ENCODE assay signal across 15 cellular contexts in the genomic region with DNA sequence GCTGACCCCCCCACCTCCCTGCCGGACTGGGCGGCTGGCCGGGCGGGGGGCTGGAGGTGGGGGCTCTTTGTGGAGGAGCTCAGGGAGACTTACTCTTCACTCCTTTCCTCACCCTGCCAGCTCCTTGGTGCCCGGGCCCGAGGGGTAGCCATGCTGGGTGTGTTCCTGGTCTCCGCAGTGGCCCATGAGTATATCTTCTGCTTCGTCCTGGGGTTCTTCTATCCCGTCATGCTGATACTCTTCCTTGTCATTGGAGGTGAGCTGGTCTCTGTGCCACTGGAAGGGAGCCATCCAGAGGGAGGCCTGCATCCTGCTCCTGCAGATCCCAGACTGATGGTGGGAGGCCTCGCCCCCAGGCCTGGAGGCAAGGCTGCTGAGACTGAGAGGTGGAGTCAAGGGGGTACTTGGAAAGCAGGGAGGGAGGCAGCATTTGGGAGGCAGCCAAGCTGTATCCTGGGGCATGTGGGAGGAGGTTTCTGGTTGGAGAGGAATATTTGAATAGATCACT. TPM values are rescaled to one million over a fixed set of nuclear protein-coding genes. Genes with fewer than 3 reads are reported as not detected.
DNase-seq lines count a peak whose midpoint lies in the region; ATAC-seq and TF ChIP-seq lines count a peak whose summit lies in the region.
"Had no signal": no experiment of that assay in that cellular context is flagged by ENCODE, and none has a peak within 500 bp of the region (broad histone marks: within the 10 kb centered on the region; RNA-seq: fewer than 3 reads in every experiment).

No MANE protein-coding gene starts in this region.

- no peak overlapping the region for H3K4me2 ChIP-seq in SK-N-SH

- intact Hi-C loops in sciatic nerve (cut with DNase I): no loop called here

- H3K79me2 ChIP-seq in SK-N-SH (ENCODE audit: insufficient read depth): no peaks in the 10 kb centered on the region

- H3K36me3 ChIP-seq in SK-N-SH (replicated peaks in 1 of 2; ENCODE audit: control insufficient read depth in 1 of 2, insufficient read depth in 2 of 2, low read length in 1 of 2) (no peaks in the 10 kb centered on the region), MG63 (no peaks in the 10 kb centered on the region)

- H2AFZ ChIP-seq in SK-N-SH (ENCODE audit: low read depth): 0 out of 2 replicates have a peak overlapping the region, but pooled peaks have one; percentile 22

- ATAC-seq in SK-N-SH treated with all-trans-retinoic acid at 6 μM for 48 hours (no peak), sciatic nerve (peak; percentile 36)
- ATAC-seq in activated naive CD4-positive, alpha-beta T cell treated with anti-CD3 and anti-CD28 coated beads, Interleukin-2, amount 50 U/mL, for 72 hours: no peak

- H3F3A ChIP-seq in SK-N-SH (replicated peaks; ENCODE audit: insufficient read depth): no peaks in the 10 kb centered on the region

- no peak overlapping the region for H3K9ac ChIP-seq in SK-N-SH

- H3K36me3 Mint-ChIP-seq in activated naive CD4-positive, alpha-beta T cell treated with anti-CD3 and anti-CD28 coated beads, Interleukin-2, amount 50 U/mL, for 72 hours: no peaks in the 10 kb centered on the region

- no peaks in the 10 kb centered on the region for H3K9me3 Mint-ChIP-seq in activated naive CD4-positive, alpha-beta T cell treated with anti-CD3 and anti-CD28 coated beads, Interleukin-2, amount 50 U/mL, for 72 hours
- H3K9me3 Mint-ChIP-seq: activated T-helper 2 cell treated with anti-CD3 and anti-CD28 coated beads, Interferon-gamma antibody, Interleukin-2, Interleukin-4, amounts not matched to agents 10 μg/mL and 5 μg/mL and 100 μg/mL, durations not matched to agents 14 hours and 24 hours and 36 hours had no signal

- no peak overlapping the region for H3K27ac Mint-ChIP-seq in activated naive CD4-positive, alpha-beta T cell treated with anti-CD3 and anti-CD28 coated beads, Interleukin-2, amount 50 U/mL, for 72 hours
- H3K27ac Mint-ChIP-seq: activated T-helper 2 cell treated with anti-CD3 and anti-CD28 coated beads, Interferon-gamma antibody, Interleukin-2, Interleukin-4, amounts not matched to agents 10 μg/mL and 5 μg/mL and 100 μg/mL, durations not matched to agents 14 hours and 24 hours and 36 hours had no signal

- H3K4me1 ChIP-seq in SK-N-SH (ENCODE audit: control insufficient read depth in 1 of 2, insufficient read depth in 2 of 2, low read depth in 1 of 2, low read length in 1 of 2): peaks cover 0 to 10% of the 10 kb centered on the region in 2 experiments; a peak in 2 of 4 replicates

- WGBS in SK-N-SH (ENCODE audit: low lambda C conversion rate): 95% methylated on average over 6 of the region's 10 CpGs

- no peak for TF ChIP-seq CTCF in SK-N-SH (IDR thresholded peaks at IDR 0.05)

- POLR2A ChIA-PET in SK-N-SH (lab: Yijun Ruan, JAX): no interaction called here

- H3K9me2 ChIP-seq in SK-N-SH: no peaks in the 10 kb centered on the region

- no peak for TF ChIP-seq RAD21 in SK-N-SH (IDR thresholded peaks at IDR 0.05; ENCODE audit: low read length)

- DNase-seq in SK-N-SH (peak; percentile 62), MG63 (peak; percentile 22), epidermal melanocyte (ENCODE audit: insufficient read length, low spot score) (peak; percentile 60), sciatic nerve (ENCODE audit: low spot score) (no peak), HT-29 (ENCODE audit: low spot score) (no peak)
- no peak for DNase-seq in activated CD4-positive, alpha-beta T cell treated with anti-CD3 and anti-CD28 coated beads, Interleukin-2, amount 50 U/mL, for 1 hour
- no peak for DNase-seq in activated naive CD4-positive, alpha-beta T cell treated with anti-CD3 and anti-CD28 coated beads, Interleukin-2, amount 50 U/mL, for 72 hours (ENCODE audit: low spot score in 2 of 2)
- DNase-seq: activated CD4-positive, alpha-beta T cell treated with anti-CD3 and anti-CD28 coated beads for 4 hours; effector CD8-positive, alpha-beta T cell; NCI-H2171; stimulated activated CD4-positive, alpha-beta T cell treated with anti-CD3 and anti-CD28 coated beads, Interleukin-2, amount 100 ng/mL, for 24 hours had no signal

- H3K4me3 ChIP-seq in SK-N-SH (ENCODE audit: low read depth in 2 of 2, low read length in 1 of 2): no peak overlapping the region
- H3K4me3 ChIP-seq in MG63: no peak overlapping the region

- CTCF ChIA-PET in SK-N-SH (lab: Yijun Ruan, JAX): interaction anchor here (1.6 to 2.0 kb wide), 2 partner anchors 24 to 36 kb away, joined by 6 to 9 read pairs; no protein-coding TSS in a partner anchor

- no peaks in the 10 kb centered on the region for H4K20me1 ChIP-seq in SK-N-SH (ENCODE audit: insufficient read depth)

- no peak for TF ChIP-seq EP300 in SK-N-SH (IDR thresholded peaks at IDR 0.05; ENCODE audit: borderline replicate concordance in 1 of 2, low read depth in 1 of 2, low read length in 1 of 2)

- H3K27ac ChIP-seq in SK-N-SH (ENCODE audit: low read depth in 2 of 2, low read length in 1 of 2): no peak overlapping the region; a peak in 1 of 4 replicates

- H3K27me3 ChIP-seq in SK-N-SH (ENCODE audit: insufficient read depth) (no peaks in the 10 kb centered on the region), MG63 (no peaks in the 10 kb centered on the region)

- no peaks in the 10 kb centered on the region for H3K9me3 ChIP-seq in SK-N-SH
- no peaks in the 10 kb centered on the region for H3K9me3 ChIP-seq in MG63

TF ChIP-seq in SK-N-SH, 30 proteins besides CTCF, POLR2A, EP300 and RAD21 (continues in another document):
- TF ChIP-seq RCOR1 (IDR thresholded peaks at IDR 0.05; ENCODE audit: low read length) (no peak), NFIC (IDR thresholded peaks at IDR 0.05; ENCODE audit: borderline replicate concordance) (no peak), FOXM1 (IDR thresholded peaks at IDR 0.05; ENCODE audit: low read depth) (no peak), TAF1 (IDR thresholded peaks at IDR 0.05; ENCODE audit: borderline replicate concordance, low read depth, low read length) (no peak), MEF2A (IDR thresholded peaks at IDR 0.05; ENCODE audit: borderline replicate concordance, low read depth) (no peak), RXRA (IDR thresholded peaks at IDR 0.05; ENCODE audit: borderline replicate concordance, low read depth) (no peak), YY1 (IDR thresholded peaks at IDR 0.05; ENCODE audit: low read depth) (no peak), JUND (IDR thresholded peaks at IDR 0.05) (no peak), RFX5 (IDR thresholded peaks at IDR 0.05; ENCODE audit: low read length) (no peak)

TF ChIP-seq in SK-N-SH treated with all-trans-retinoic acid at 6 μM for 48 hours, 23 proteins besides CTCF, POLR2A, EP300 and RAD21 (continues in another document):
- no peak for TF ChIP-seq RARB (CRISPR knock-in tag; IDR thresholded peaks at IDR 0.05)

RNA-seq across cellular contexts. Expression of gene SOAT2, which starts 19.7 kb away (rescaled TPM):
- 0.13 and 0.18 TPM in 2 replicates for polyA plus RNA-seq in SK-N-SH (2012; rRNA removed)
- polyA plus RNA-seq in SK-N-SH (2012; cell fraction: cytosol; rRNA removed): 0.04 and 0.06 TPM in 2 replicates
- 0.40 and 0.58 TPM in 2 replicates for polyA plus RNA-seq in SK-N-SH (2012; cell fraction: nucleus; rRNA removed)
- not detected in 2 replicates for total RNA-seq in MG63 (2014; rRNA removed; shearing (Covaris generic); ENCODE audit: low replicate concordance)
- 1.2 TPM for total RNA-seq in sciatic nerve
- 0.15 and 0.23 TPM in 2 replicates for total RNA-seq in HT-29 (2014; rRNA removed; shearing (Covaris generic))
- total RNA-seq in activated naive CD4-positive, alpha-beta T cell treated with anti-CD3 and anti-CD28 coated beads, Interleukin-2, amount 50 U/mL, for 72 hours: under 1 TPM; 0.35 to 0.59 TPM
- total RNA-seq: activated T-helper 2 cell treated with anti-CD3 and anti-CD28 coated beads, Interferon-gamma antibody, Interleukin-2, Interleukin-4, amounts not matched to agents 10 μg/mL and 5 μg/mL and 100 μg/mL, durations not matched to agents 14 hours and 24 hours and 36 hours; MCF 10A; T-helper 1 cell treated with Interleukin-12 subunit alpha and Interleukin-12 subunit beta and Interleukin-4 antibody, amounts not matched to agents 30 ng/mL and 1 ng/mL, for 36 hours had no signal

RNA-seq across cellular contexts. Expression of gene IGFBP6, which starts 25.5 kb away (rescaled TPM):
- 290 and 570 TPM in 2 replicates for polyA plus RNA-seq in SK-N-SH (2012; rRNA removed)
- 204 and 327 TPM in 2 replicates for polyA plus RNA-seq in SK-N-SH (2012; cell fraction: cytosol; rRNA removed)
- polyA plus RNA-seq in SK-N-SH (2012; cell fraction: nucleus; rRNA removed): 223 and 345 TPM in 2 replicates
- 37.5 and 66.3 TPM in 2 replicates for total RNA-seq in MG63 (2014; rRNA removed; shearing (Covaris generic); ENCODE audit: low replicate concordance)
- total RNA-seq in sciatic nerve: 1,832 TPM
- 394 and 417 TPM in 2 replicates for total RNA-seq in HT-29 (2014; rRNA removed; shearing (Covaris generic))
- 1 to 10 TPM; 1.5 to 3.6 TPM for total RNA-seq in activated naive CD4-positive, alpha-beta T cell treated with anti-CD3 and anti-CD28 coated beads, Interleukin-2, amount 50 U/mL, for 72 hours
- total RNA-seq: activated T-helper 2 cell treated with anti-CD3 and anti-CD28 coated beads, Interferon-gamma antibody, Interleukin-2, Interleukin-4, amounts not matched to agents 10 μg/mL and 5 μg/mL and 100 μg/mL, durations not matched to agents 14 hours and 24 hours and 36 hours; T-helper 1 cell treated with Interleukin-12 subunit alpha and Interleukin-12 subunit beta and Interleukin-4 antibody, amounts not matched to agents 30 ng/mL and 1 ng/mL, for 36 hours had no signal

RNA-seq across cellular contexts. Expression of gene SPRYD3, which starts 43.8 kb away (rescaled TPM):
- polyA plus RNA-seq in SK-N-SH (2012; rRNA removed): 20.3 and 25.8 TPM in 2 replicates
- 14.7 and 19.4 TPM in 2 replicates for polyA plus RNA-seq in SK-N-SH (2012; cell fraction: cytosol; rRNA removed)
- polyA plus RNA-seq in SK-N-SH (2012; cell fraction: nucleus; rRNA removed): 20.4 and 23.9 TPM in 2 replicates
- 22.1 and 23.9 TPM in 2 replicates for total RNA-seq in MG63 (2014; rRNA removed; shearing (Covaris generic); ENCODE audit: low replicate concordance)
- 61.0 TPM for total RNA-seq in sciatic nerve
- total RNA-seq in HT-29 (2014; rRNA removed; shearing (Covaris generic)): 27.4 and 29.0 TPM in 2 replicates
- total RNA-seq in activated naive CD4-positive, alpha-beta T cell treated with anti-CD3 and anti-CD28 coated beads, Interleukin-2, amount 50 U/mL, for 72 hours: 10 to 100 TPM; 19.2 to 22.2 TPM

RNA-seq across cellular contexts. Expression of gene ZNF740, which starts 57.5 kb away (rescaled TPM):
- 14.6 and 21.8 TPM in 2 replicates for polyA plus RNA-seq in SK-N-SH (2012; rRNA removed)
- polyA plus RNA-seq in SK-N-SH (2012; cell fraction: cytosol; rRNA removed): 7.9 and 10.3 TPM in 2 replicates
- polyA plus RNA-seq in SK-N-SH (2012; cell fraction: nucleus; rRNA removed): 41.0 and 89.7 TPM in 2 replicates
- 14.7 and 22.2 TPM in 2 replicates for total RNA-seq in MG63 (2014; rRNA removed; shearing (Covaris generic); ENCODE audit: low replicate concordance)
- 51.0 TPM for total RNA-seq in sciatic nerve
- total RNA-seq in HT-29 (2014; rRNA removed; shearing (Covaris generic)): 8.1 and 8.8 TPM in 2 replicates
- total RNA-seq in activated naive CD4-positive, alpha-beta T cell treated with anti-CD3 and anti-CD28 coated beads, Interleukin-2, amount 50 U/mL, for 72 hours: 10 to 100 TPM; 36.8 to 43.2 TPM

RNA-seq across cellular contexts. Expression of gene CSAD, which starts 57.7 kb away (rescaled TPM):
- polyA plus RNA-seq in SK-N-SH (2012; rRNA removed): 32.2 and 45.4 TPM in 2 replicates
- polyA plus RNA-seq in SK-N-SH (2012; cell fraction: cytosol; rRNA removed): 3.9 and 5.2 TPM in 2 replicates
- polyA plus RNA-seq in SK-N-SH (2012; cell fraction: nucleus; rRNA removed): 305 and 362 TPM in 2 replicates
- total RNA-seq in MG63 (2014; rRNA removed; shearing (Covaris generic); ENCODE audit: low replicate concordance): 1.2 and 7.1 TPM in 2 replicates
- total RNA-seq in sciatic nerve: 81.7 TPM
- total RNA-seq in HT-29 (2014; rRNA removed; shearing (Covaris generic)): 14.7 and 16.3 TPM in 2 replicates
- 10 to 100 TPM; 24.4 to 55.8 TPM for total RNA-seq in activated naive CD4-positive, alpha-beta T cell treated with anti-CD3 and anti-CD28 coated beads, Interleukin-2, amount 50 U/mL, for 72 hours

Comparison
In these comparisons a context has a peak if more than half of its experiments do, and no peak if none do; other contexts are left out.
1. DNase-seq: peak in SK-N-SH (single experiment), MG63 (single experiment) and epidermal melanocyte (single experiment); none in sciatic nerve (single experiment), HT-29 (single experiment), activated CD4-positive, alpha-beta T cell treated with anti-CD3 and anti-CD28 coated beads, Interleukin-2, amount 50 U/mL, for 1 hour (single experiment) and activated naive CD4-positive, alpha-beta T cell treated with anti-CD3 and anti-CD28 coated beads, Interleukin-2, amount 50 U/mL, for 72 hours (0 of 2).